Comparison of ENCODE assay signal across 9 cellular contexts in genomic region chr2:168137510-168138180, GRCh38.
A peak's percentile ranks its signal among the peaks of the same experiment; 100 is the strongest.
DNase-seq lines count a peak whose midpoint lies in the region; ATAC-seq lines count a peak whose summit lies in the region.
"Had no signal": no experiment of that assay in that cellular context is flagged by ENCODE, and none has a peak within 500 bp of the region (broad histone marks: within the 10 kb centered on the region; RNA-seq: fewer than 3 reads in every experiment).

No MANE protein-coding gene starts in this region.

- no peak for DNase-seq in activated T-cell treated with anti-CD3 and anti-CD28 coated beads, Interleukin-2, amount 50 U/mL, for 24 hours
- no peak for DNase-seq in activated T-cell treated with anti-CD3 and anti-CD28 coated beads, Interleukin-2, amount 50 U/mL, for 1 hour
- peak; percentile 80 for DNase-seq in NCI-H526 treated with DMSO at 0.1 percent for 48 hours (lab: John Stamatoyannopoulos, UW)
- no peak for DNase-seq in left ventricle myocardium superior
- peak; percentile 65 for DNase-seq in renal cortical epithelial cell (ENCODE audit: low read depth)
- no peak for DNase-seq in HuH-7.5 (ENCODE audit: low spot score)
- no peak for DNase-seq in activated CD4-positive, CD25-positive, alpha-beta regulatory T cell (lab: John Stamatoyannopoulos, UW)
- DNase-seq in NCI-H146 treated with DMSO at 0.1 percent for 48 hours (lab: John Stamatoyannopoulos, UW; ENCODE audit: unreplicated experiment), result no peak
- DNase-seq: stimulated activated CD4-positive, alpha-beta T cell treated with anti-CD3 and anti-CD28 coated beads, Interleukin-12 subunit alpha, Interleukin-12 subunit beta, amount 100 ng/mL, for 4 hours had no signal

- intact Hi-C loops in left ventricle myocardium superior (cut with micrococcal nuclease), result loop anchor here (10.0 kb wide), 1 partner anchor 107 kb away; the partner anchor contains the start of gene STK39

- no peaks in the 10 kb centered on the region for H3K27me3 Mint-ChIP-seq in activated T-cell treated with anti-CD3 and anti-CD28 coated beads, Interleukin-2, amount 50 U/mL, for 24 hours

- H3K9me3 Mint-ChIP-seq in activated T-cell treated with anti-CD3 and anti-CD28 coated beads, Interleukin-2, amount 50 U/mL, for 24 hours, result no peaks in the 10 kb centered on the region

- peaks cover 76% of the 10 kb centered on the region for H3K36me3 Mint-ChIP-seq in activated T-cell treated with anti-CD3 and anti-CD28 coated beads, Interleukin-2, amount 50 U/mL, for 24 hours (ENCODE audit: low read depth)

- ATAC-seq in left ventricle myocardium superior, result peak; percentile 38

- H3K4me3 Mint-ChIP-seq in activated T-cell treated with anti-CD3 and anti-CD28 coated beads, Interleukin-2, amount 50 U/mL, for 24 hours, result no peak overlapping the region

- H3K27ac Mint-ChIP-seq in activated T-cell treated with anti-CD3 and anti-CD28 coated beads, Interleukin-2, amount 50 U/mL, for 24 hours, result peak overlapping the region; percentile 85

- H3K4me1 Mint-ChIP-seq in activated T-cell treated with anti-CD3 and anti-CD28 coated beads, Interleukin-2, amount 50 U/mL, for 24 hours (ENCODE audit: low read depth), result peaks cover 14% of the 10 kb centered on the region

Comparison
In these comparisons a context has a peak if more than half of its experiments do, and no peak if none do; other contexts are left out.
1. DNase-seq: peak in NCI-H526 treated with DMSO at 0.1 percent for 48 hours (single experiment) and renal cortical epithelial cell (single experiment); none in activated T-cell treated with anti-CD3 and anti-CD28 coated beads, Interleukin-2, amount 50 U/mL, for 24 hours (single experiment), activated T-cell treated with anti-CD3 and anti-CD28 coated beads, Interleukin-2, amount 50 U/mL, for 1 hour (single experiment), left ventricle myocardium superior (single experiment), HuH-7.5 (single experiment), activated CD4-positive, CD25-positive, alpha-beta regulatory T cell (0 of 4) and NCI-H146 treated with DMSO at 0.1 percent for 48 hours (single experiment).